28 cellular contexts compared by ENCODE assay signal in genomic region chr2:233235977-233236376, GRCh38.
"Had no signal": no experiment of that assay in that cellular context is flagged by ENCODE, and none has a peak within 500 bp of the region (broad histone marks: within the 10 kb centered on the region; RNA-seq: fewer than 3 reads in every experiment).

No MANE protein-coding gene starts in this region.

- H3K9me3 ChIP-seq: breast epithelium, esophagus squamous epithelium, suprapubic skin, upper lobe of right lung had no signal

- H3K36me3 ChIP-seq: breast epithelium, esophagus squamous epithelium, suprapubic skin, tibial artery, upper lobe of right lung had no signal

- H3K4me1 ChIP-seq: breast epithelium, esophagus squamous epithelium, suprapubic skin, tibial artery, upper lobe of right lung had no signal

- H3K4me3 Mint-ChIP-seq: activated B cell treated with CpG ODN at 0.5 μM for 24 hours; activated CD4-positive, alpha-beta T cell treated with anti-CD3 and anti-CD28 coated beads for 36 hours; activated CD8-positive, alpha-beta memory T cell treated with anti-CD3 and anti-CD28 coated beads, Interleukin-2, amount 10 ng/mL, durations not matched to agents 7 days and 5 days; activated CD8-positive, alpha-beta T cell treated with anti-CD3 and anti-CD28 coated beads, Interleukin-2, amount 10 ng/mL, durations not matched to agents 7 days and 5 days; activated T-cell treated with anti-CD3 and anti-CD28 coated beads, Interleukin-2, amount 50 U/mL, for 72 hours; central memory CD8-positive, alpha-beta T cell; immature natural killer cell; naive thymus-derived CD8-positive, alpha-beta T cell; neural crest cell; T-helper 17 cell had no signal

- ATAC-seq: activated CD4-positive, alpha-beta T cell treated with anti-CD3 and anti-CD28 coated beads for 36 hours; activated CD8-positive, alpha-beta memory T cell treated with anti-CD3 and anti-CD28 coated beads, Interleukin-2, amount 10 ng/mL, durations not matched to agents 7 days and 5 days; activated CD8-positive, alpha-beta T cell treated with anti-CD3 and anti-CD28 coated beads, Interleukin-2, amount 10 ng/mL, durations not matched to agents 7 days and 5 days; activated naive CD4-positive, alpha-beta T cell treated with anti-CD3 and anti-CD28 coated beads, Interleukin-2, amount 50 U/mL, for 72 hours; activated T-cell treated with anti-CD3 and anti-CD28 coated beads, Interleukin-2, amount 50 U/mL, for 72 hours; naive thymus-derived CD8-positive, alpha-beta T cell; right cardiac atrium; T-helper 17 cell; upper lobe of right lung had no signal

- FAIRE-seq: colon, endometrium had no signal

- H3K27ac ChIP-seq: breast epithelium, epithelial cell of prostate, esophagus squamous epithelium, suprapubic skin, tibial artery, upper lobe of right lung had no signal

- H3K27me3 Mint-ChIP-seq: activated B cell treated with CpG ODN at 0.5 μM for 24 hours; activated CD4-positive, alpha-beta T cell treated with anti-CD3 and anti-CD28 coated beads for 36 hours; activated CD8-positive, alpha-beta memory T cell treated with anti-CD3 and anti-CD28 coated beads, Interleukin-2, amount 10 ng/mL, durations not matched to agents 7 days and 5 days; central memory CD8-positive, alpha-beta T cell; naive thymus-derived CD8-positive, alpha-beta T cell; T-helper 17 cell had no signal

- H3K9me3 Mint-ChIP-seq: activated B cell treated with CpG ODN at 0.5 μM for 24 hours; central memory CD8-positive, alpha-beta T cell; naive thymus-derived CD8-positive, alpha-beta T cell; neural crest cell had no signal

- DNase-seq: activated B cell treated with CpG ODN at 0.5 μM for 24 hours; activated CD4-positive, alpha-beta T cell treated with anti-CD3 and anti-CD28 coated beads for 36 hours; activated CD8-positive, alpha-beta memory T cell treated with anti-CD3 and anti-CD28 coated beads, Interleukin-2, amount 10 ng/mL, durations not matched to agents 7 days and 5 days; activated CD8-positive, alpha-beta T cell treated with anti-CD3 and anti-CD28 coated beads, Interleukin-2, amount 10 ng/mL, durations not matched to agents 7 days and 5 days; activated naive CD4-positive, alpha-beta T cell; activated T-cell treated with anti-CD3 and anti-CD28 coated beads for 4 hours; activated T-cell treated with anti-CD3 and anti-CD28 coated beads, Interleukin-2, amount 50 U/mL, for 72 hours; dermis blood vessel endothelial cell; effector CD4-positive, alpha-beta T cell; esophagus squamous epithelium; foreskin melanocyte; immature natural killer cell; naive thymus-derived CD8-positive, alpha-beta T cell; posterior cingulate gyrus; right cardiac atrium; stimulated activated CD4-positive, alpha-beta T cell treated with anti-CD3 and anti-CD28 coated beads, Interleukin-15, amount 100 ng/mL, for 24 hours; stimulated activated naive CD4-positive, alpha-beta T cell; T-helper 17 cell; tibial artery; upper lobe of right lung had no signal

- H3K4me1 Mint-ChIP-seq: neural crest cell had no signal

- H3K27ac Mint-ChIP-seq: activated B cell treated with CpG ODN at 0.5 μM for 24 hours; activated CD4-positive, alpha-beta T cell treated with anti-CD3 and anti-CD28 coated beads for 36 hours; activated CD8-positive, alpha-beta T cell treated with anti-CD3 and anti-CD28 coated beads, Interleukin-2, amount 10 ng/mL, durations not matched to agents 7 days and 5 days; activated naive CD4-positive, alpha-beta T cell treated with anti-CD3 and anti-CD28 coated beads, Interleukin-2, amount 50 U/mL, for 72 hours; activated T-cell treated with anti-CD3 and anti-CD28 coated beads, Interleukin-2, amount 50 U/mL, for 72 hours; immature natural killer cell had no signal

- H3K4me3 ChIP-seq: breast epithelium, esophagus squamous epithelium, suprapubic skin, tibial artery, upper lobe of right lung had no signal

- H3K27me3 ChIP-seq: breast epithelium, esophagus squamous epithelium, suprapubic skin, tibial artery, upper lobe of right lung had no signal
